Comparison of ENCODE assay signal across 8 cellular contexts in genomic region chr19:39411006-39411831, GRCh38. TPM values are rescaled to one million over a fixed set of nuclear protein-coding genes. Genes with fewer than 3 reads are reported as not detected.
DNase-seq lines count a peak whose midpoint lies in the region; ATAC-seq and TF ChIP-seq lines count a peak whose summit lies in the region.

No MANE protein-coding gene starts in this region.

- H3K4me3 ChIP-seq in OCI-LY3 (ENCODE audit: low read length): peak overlapping the region; percentile 88
- peak overlapping the region; percentile 96 for H3K4me3 ChIP-seq in colonic mucosa
- H3K4me3 ChIP-seq in uterus: peak overlapping the region; percentile 83 to 98

- peaks cover 4% of the 10 kb centered on the region for H3K36me3 Mint-ChIP-seq in mesothelial cell of epicardium

- H3K4me1 ChIP-seq in OCI-LY3 (ENCODE audit: low read length) (peaks cover 28% of the 10 kb centered on the region), colonic mucosa (peaks cover 13% of the 10 kb centered on the region), uterus (peaks cover 0 to 17% of the 10 kb centered on the region in 2 donors)

- peak overlapping the region; percentile 96 for H3K4me2 ChIP-seq in OCI-LY3 (ENCODE audit: low read length)

- CTCF ChIA-PET in GM10248 (lab: Yijun Ruan, JAX): interaction anchor here (0.7 to 2.3 kb wide), 19 partner anchors 8 to 289 kb away, joined by 3 to 103 read pairs (median 6); partner anchors contain the start of genes MED29, PAF1 and SAMD4B

- POLR2A ChIA-PET in GM10248 (lab: Yijun Ruan, JAX): interaction anchor here (0.5 to 2.3 kb wide), 4 partner anchors 10 to 25 kb away, joined by 3 to 23 read pairs (median 10); partner anchors contain the start of gene RPS16

- H3K27ac ChIP-seq in OCI-LY3 (ENCODE audit: low read length) (peak overlapping the region; percentile 93), colonic mucosa (peak overlapping the region; percentile 100), uterus (peak overlapping the region; percentile 99 to 100)

- DNase-seq in GM10248 (ENCODE audit: extremely low spot score) (peak; percentile 48), colonic mucosa (peak; percentile 84), mesothelial cell of epicardium (ENCODE audit: low spot score in 2 of 2, unreplicated experiment in 2 of 2) (no peak), uterus (peak; percentile 73)

- peaks cover 38% of the 10 kb centered on the region for H3K36me3 ChIP-seq in OCI-LY3 (replicated peaks; ENCODE audit: low read depth, low read length)
- H3K36me3 ChIP-seq in colonic mucosa: peaks cover 10% of the 10 kb centered on the region
- H3K36me3 ChIP-seq in uterus: no peaks in the 10 kb centered on the region

- no peaks in the 10 kb centered on the region for H3K27me3 ChIP-seq in OCI-LY3 (ENCODE audit: low read depth, low read length)
- H3K27me3 ChIP-seq in colonic mucosa: peaks cover 15% of the 10 kb centered on the region
- no peaks in the 10 kb centered on the region for H3K27me3 ChIP-seq in uterus

- peaks cover 25% of the 10 kb centered on the region for H4K20me1 ChIP-seq in OCI-LY3 (ENCODE audit: insufficient read depth, low read length)

- H3K27me3 Mint-ChIP-seq in mesothelial cell of epicardium (ENCODE audit: low read depth): peaks cover 1% of the 10 kb centered on the region

- H2AFZ ChIP-seq in OCI-LY3 (ENCODE audit: low read depth, low read length): no peak overlapping the region

- no peaks in the 10 kb centered on the region for H3K9me3 Mint-ChIP-seq in mesothelial cell of epicardium

- peak in 1 of 2 donors; percentile 14 for TF ChIP-seq POLR2A in uterus (IDR thresholded peaks at IDR 0.05)

- peaks cover 55% of the 10 kb centered on the region for H3K79me2 ChIP-seq in OCI-LY3 (ENCODE audit: low read length)

- no peak for TF ChIP-seq CTCF in GM10248 (IDR thresholded peaks at IDR 0.05; ENCODE audit: control extremely low read depth, extremely low read depth, low read depth, missing control alignments)
- TF ChIP-seq CTCF in OCI-LY3 (IDR thresholded peaks at IDR 0.05; ENCODE audit: low read depth, low read length): no peak
- no peak for TF ChIP-seq CTCF in colonic mucosa (IDR thresholded peaks at IDR 0.05)
- no peak for TF ChIP-seq CTCF in mesothelial cell of epicardium (IDR thresholded peaks at IDR 0.05; ENCODE audit: unreplicated experiment)
- TF ChIP-seq CTCF in uterus (IDR thresholded peaks at IDR 0.05): no peak

- peaks cover 51% of the 10 kb centered on the region for H3K4me1 Mint-ChIP-seq in mesothelial cell of epicardium

- H3K9me3 ChIP-seq in OCI-LY3 (ENCODE audit: insufficient read depth, low read length): no peaks in the 10 kb centered on the region
- no peaks in the 10 kb centered on the region for H3K9me3 ChIP-seq in colonic mucosa
- H3K9me3 ChIP-seq in uterus: no peaks in the 10 kb centered on the region

- no peak for ATAC-seq in HG03378 (IDR thresholded peaks at IDR 0.05; ENCODE audit: unreplicated experiment)
- no peak for ATAC-seq in GM18873 (IDR thresholded peaks at IDR 0.05; ENCODE audit: low FRiP score, unreplicated experiment)
- no peak for ATAC-seq in GM21381 (IDR thresholded peaks at IDR 0.05; ENCODE audit: unreplicated experiment)

- H3K4me3 Mint-ChIP-seq in mesothelial cell of epicardium: peak overlapping the region; percentile 94

- peak overlapping the region; percentile 87 for H3K27ac Mint-ChIP-seq in mesothelial cell of epicardium

- intact Hi-C loops in colonic mucosa (cut with DNase I): no loop called here
- intact Hi-C loops in uterus (cut with DNase I; ENCODE audit: low total_unique reads): no loop called here

- H3K9ac ChIP-seq in OCI-LY3 (ENCODE audit: low read length) (peak overlapping the region; percentile 97), colonic mucosa (ENCODE audit: low read depth in 2 of 2, low read length in 2 of 2) (peak overlapping the region; percentile 88 to 98)

RNA-seq across cellular contexts. Expression of gene PLEKHG2, which starts 1.2 kb away (rescaled TPM):
- 10 to 100 TPM in 1 of 2 donors, 1 to 10 TPM in 1; 8.0 to 10.4 TPM for total RNA-seq in colonic mucosa
- total RNA-seq in mesothelial cell of epicardium: 160 to 172 TPM (median 164 TPM) in 3 replicates
- 100 to 1,000 TPM in 1 of 4 donors, 10 to 100 TPM in 1, 1 to 10 TPM in 2; 5.1 to 120 (median 21.6) TPM for total RNA-seq in uterus

RNA-seq across cellular contexts. Expression of gene ZFP36, which starts 4.6 kb away (rescaled TPM):
- total RNA-seq in colonic mucosa (100 to 1,000 TPM; 120 to 121 TPM), mesothelial cell of epicardium (111 to 113 TPM (median 111 TPM) in 3 replicates), uterus (100 to 1,000 TPM in 2 of 4 donors, 10 to 100 TPM in 1, 1 to 10 TPM in 1; 5.0 to 276 (median 145) TPM)

RNA-seq across cellular contexts. Expression of gene MED29, which starts 20.0 kb away (rescaled TPM):
- total RNA-seq in colonic mucosa: 10 to 100 TPM; 22.8 to 37.5 TPM
- total RNA-seq in mesothelial cell of epicardium: 35.6 to 39.2 TPM (median 36.1 TPM) in 3 replicates
- total RNA-seq in uterus: 100 to 1,000 TPM in 1 of 4 donors, 10 to 100 TPM in 3; 15.6 to 282 (median 40.8) TPM

RNA-seq across cellular contexts. Expression of gene PAF1, which starts 20.3 kb away (rescaled TPM):
- 10 to 100 TPM; 31.9 to 41.6 TPM for total RNA-seq in colonic mucosa
- total RNA-seq in mesothelial cell of epicardium: 41.4 to 47.8 TPM (median 42.9 TPM) in 3 replicates
- total RNA-seq in uterus: 10 to 100 TPM; 21.8 to 65.6 (median 33.7) TPM

RNA-seq across cellular contexts. Expression of gene RPS16, which starts 24.5 kb away (rescaled TPM):
- total RNA-seq in colonic mucosa (1,000 to 10,000 TPM; 1,698 to 1,720 TPM), mesothelial cell of epicardium (1,616 to 1,722 TPM (median 1,707 TPM) in 3 replicates), uterus (1,000 to 10,000 TPM in 3 of 4 donors, 10 to 100 TPM in 1; 50.5 to 6,434 (median 2,757) TPM)

Comparison
In these comparisons a context has a peak if more than half of its experiments do, and no peak if none do; other contexts are left out.
1. DNase-seq: peak in GM10248 (single experiment), colonic mucosa (single experiment) and uterus (2 of 2); none in mesothelial cell of epicardium (0 of 2).
2. Peak in every context shown above with its lines, with median percentiles within 50 percentile points of each other: H3K27ac ChIP-seq and H3K4me3 ChIP-seq.